ENCODE assay signal across 22 cellular contexts in the genomic region with DNA sequence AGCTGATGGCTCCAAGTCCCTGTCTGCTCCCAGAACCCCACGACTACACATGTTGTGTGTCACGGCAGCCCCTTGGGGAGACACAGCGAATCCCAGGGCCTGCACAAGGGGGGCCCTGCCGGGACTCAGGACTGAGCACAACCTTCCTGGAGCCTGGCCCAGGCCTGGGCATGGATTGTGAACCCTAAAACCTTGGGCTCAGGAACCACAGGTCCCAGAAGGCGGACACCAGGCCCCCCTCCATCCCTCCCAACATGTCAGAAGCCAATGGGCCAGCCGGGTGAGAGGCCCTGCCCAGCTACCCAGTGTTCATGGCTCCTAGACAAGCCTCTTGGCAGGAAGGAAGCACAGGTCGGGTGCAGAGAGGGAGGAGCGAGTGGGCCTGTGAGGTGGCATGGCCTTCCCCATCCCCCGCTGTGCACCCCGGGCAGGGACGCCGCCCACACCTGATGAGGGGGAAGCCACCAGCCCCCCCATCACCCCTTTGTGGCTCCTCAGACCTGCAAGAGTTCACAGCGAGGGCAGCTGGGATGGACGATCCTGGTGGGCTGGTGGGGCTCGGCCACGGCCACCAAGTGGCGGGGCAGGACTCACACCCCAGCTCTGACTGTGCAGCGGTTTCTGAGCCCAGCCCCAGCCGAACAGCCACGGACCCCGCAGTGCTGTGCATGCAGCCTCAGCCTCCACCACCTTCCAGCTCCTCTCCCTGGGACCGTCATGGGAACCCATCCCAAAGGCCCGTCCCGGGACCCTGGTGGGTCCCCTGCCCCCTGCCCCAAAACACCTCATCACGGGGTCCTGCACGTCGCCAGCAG. TPM values are rescaled to one million over a fixed set of nuclear protein-coding genes. Genes with fewer than 3 reads are reported as not detected.
"Had no signal": no experiment of that assay in that cellular context is flagged by ENCODE, and none has a peak within 500 bp of the region (broad histone marks: within the 10 kb centered on the region; RNA-seq: fewer than 3 reads in every experiment).

No MANE protein-coding gene starts in this region.

- H3K36me3 ChIP-seq: breast epithelium, heart left ventricle, left lung, prostate gland, transverse colon had no signal

- DNase-seq: activated CD4-positive, alpha-beta T cell treated with anti-CD3 and anti-CD28 coated beads, Interleukin-2, amount 50 U/mL, for 1 hour; activated CD4-positive, CD25-positive, alpha-beta regulatory T cell; activated CD8-positive, alpha-beta memory T cell treated with anti-CD3 and anti-CD28 coated beads for 24 hours; activated naive CD4-positive, alpha-beta T cell; anterior cingulate cortex; dermis blood vessel endothelial cell; mesenchymal stem cell; occipital lobe; small intestine; stimulated activated CD4-positive, alpha-beta T cell treated with anti-CD3 and anti-CD28 coated beads, Interleukin-4, amount 100 ng/mL, for 4 hours; stimulated activated CD8-positive, alpha-beta memory T cell treated with anti-CD3 and anti-CD28 coated beads, Interleukin-4, amount 100 ng/mL, for 48 hours; stimulated activated naive CD4-positive, alpha-beta T cell treated with Interleukin-2 at 50 U/mL for 16 hours; substantia nigra; T-helper 2 cell; transverse colon had no signal

- ATAC-seq: heart left ventricle; natural killer cell treated with Interleukin-12 subunit alpha and Interleukin-12 subunit beta and Interleukin-15 and Interleukin-18, amount 100 ng/mL, for 72 hours; right cardiac atrium had no signal

- H3K4me3 ChIP-seq: breast epithelium, heart left ventricle, left lung, prostate gland, transverse colon had no signal

- H3K27ac ChIP-seq: breast epithelium, heart left ventricle, left lung, prostate gland, transverse colon had no signal

- H3K9me3 ChIP-seq: breast epithelium, prostate gland, transverse colon had no signal

- H3K4me1 ChIP-seq: breast epithelium, heart left ventricle, left lung, prostate gland, transverse colon had no signal

RNA-seq across cellular contexts. Expression of gene TMEM271, which starts 52.9 kb away (rescaled TPM):
- total RNA-seq: breast epithelium; dermis blood vessel endothelial cell; epithelial cell of proximal tubule; heart left ventricle; left lung; natural killer cell treated with Interleukin-12 subunit alpha and Interleukin-12 subunit beta and Interleukin-15 and Interleukin-18, amount 100 ng/mL, for 72 hours; right cardiac atrium; transverse colon had no signal
